ENCODE assay signal across 2 cellular contexts in the genomic region with DNA sequence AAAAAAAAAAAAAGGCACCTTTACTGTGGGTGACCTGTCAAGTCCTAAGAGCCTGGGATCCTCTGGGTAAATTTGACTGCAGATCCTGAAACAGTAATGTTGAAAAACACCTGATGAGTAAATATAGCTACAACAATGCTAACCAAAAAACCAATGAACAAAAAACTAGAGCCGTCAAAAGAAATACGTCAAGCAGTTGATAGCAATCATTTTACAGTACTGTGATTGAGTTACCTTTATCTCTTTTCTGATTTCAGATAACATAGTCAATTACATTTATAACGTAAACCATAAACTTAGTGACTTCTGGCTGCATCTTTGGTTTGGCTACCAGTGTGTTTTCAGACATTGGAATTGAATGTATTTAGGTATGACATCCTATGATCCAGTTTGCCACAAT.
TF ChIP-seq lines count a peak whose summit lies in the region.

No MANE protein-coding gene starts in this region.

TF ChIP-seq in SK-N-SH, 30 proteins besides CTCF, POLR2A, EP300 and RAD21:
- TF ChIP-seq YY1 (IDR thresholded peaks at IDR 0.05; ENCODE audit: low read depth) (no peak), GATA2 (CRISPR knock-in tag; IDR thresholded peaks at IDR 0.05) (peak; percentile 63)
- TF ChIP-seq, protein P1, sequence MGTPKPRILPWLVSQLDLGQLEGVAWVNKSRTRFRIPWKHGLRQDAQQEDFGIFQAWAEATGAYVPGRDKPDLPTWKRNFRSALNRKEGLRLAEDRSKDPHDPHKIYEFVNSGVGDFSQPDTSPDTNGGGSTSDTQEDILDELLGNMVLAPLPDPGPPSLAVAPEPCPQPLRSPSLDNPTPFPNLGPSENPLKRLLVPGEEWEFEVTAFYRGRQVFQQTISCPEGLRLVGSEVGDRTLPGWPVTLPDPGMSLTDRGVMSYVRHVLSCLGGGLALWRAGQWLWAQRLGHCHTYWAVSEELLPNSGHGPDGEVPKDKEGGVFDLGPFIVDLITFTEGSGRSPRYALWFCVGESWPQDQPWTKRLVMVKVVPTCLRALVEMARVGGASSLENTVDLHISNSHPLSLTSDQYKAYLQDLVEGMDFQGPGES (IDR thresholded peaks at IDR 0.05; ENCODE audit: low read depth, low read length), result no peak

TF ChIP-seq in SK-N-SH treated with all-trans-retinoic acid at 6 μM for 48 hours, 23 proteins besides CTCF, POLR2A, EP300 and RAD21:
- no peak; the same call in 1 of the 2 replicates for TF ChIP-seq TCF4 (CRISPR knock-in tag; IDR thresholded peaks at IDR 0.05; ENCODE audit: borderline replicate concordance)
- TF ChIP-seq TOX (CRISPR knock-in tag; IDR thresholded peaks at IDR 0.05; ENCODE audit: borderline replicate concordance), result no peak
- TF ChIP-seq ARNTL (CRISPR knock-in tag; IDR thresholded peaks at IDR 0.05; ENCODE audit: borderline replicate concordance, low read depth), result no peak
- no peak for TF ChIP-seq ZC3H10 (CRISPR knock-in tag; IDR thresholded peaks at IDR 0.05)
- TF ChIP-seq ZFP3 (CRISPR knock-in tag; IDR thresholded peaks at IDR 0.05), result no peak
- no peak for TF ChIP-seq BACH2 (CRISPR knock-in tag; IDR thresholded peaks at IDR 0.05; ENCODE audit: borderline replicate concordance)
- no peak for TF ChIP-seq PPARA (CRISPR knock-in tag; IDR thresholded peaks at IDR 0.05; ENCODE audit: borderline replicate concordance)
- no peak for TF ChIP-seq OSR1 (CRISPR knock-in tag; IDR thresholded peaks at IDR 0.05)
- TF ChIP-seq ESRRG (CRISPR knock-in tag; IDR thresholded peaks at IDR 0.05), result no peak
- TF ChIP-seq RARB (CRISPR knock-in tag; IDR thresholded peaks at IDR 0.05), result no peak
- TF ChIP-seq ISL1 (CRISPR knock-in tag; IDR thresholded peaks at IDR 0.05), result no peak
- no peak for TF ChIP-seq SNAI2 (CRISPR knock-in tag; IDR thresholded peaks at IDR 0.05)
- TF ChIP-seq ZNF565 (CRISPR knock-in tag; conservative IDR thresholded peaks at IDR 0.05; ENCODE audit: low read depth), result no peak
- no peak for TF ChIP-seq ZFP30 (CRISPR knock-in tag; IDR thresholded peaks at IDR 0.05)
- TF ChIP-seq ZNF70 (CRISPR knock-in tag; IDR thresholded peaks at IDR 0.05), result no peak
- TF ChIP-seq, protein P2, sequence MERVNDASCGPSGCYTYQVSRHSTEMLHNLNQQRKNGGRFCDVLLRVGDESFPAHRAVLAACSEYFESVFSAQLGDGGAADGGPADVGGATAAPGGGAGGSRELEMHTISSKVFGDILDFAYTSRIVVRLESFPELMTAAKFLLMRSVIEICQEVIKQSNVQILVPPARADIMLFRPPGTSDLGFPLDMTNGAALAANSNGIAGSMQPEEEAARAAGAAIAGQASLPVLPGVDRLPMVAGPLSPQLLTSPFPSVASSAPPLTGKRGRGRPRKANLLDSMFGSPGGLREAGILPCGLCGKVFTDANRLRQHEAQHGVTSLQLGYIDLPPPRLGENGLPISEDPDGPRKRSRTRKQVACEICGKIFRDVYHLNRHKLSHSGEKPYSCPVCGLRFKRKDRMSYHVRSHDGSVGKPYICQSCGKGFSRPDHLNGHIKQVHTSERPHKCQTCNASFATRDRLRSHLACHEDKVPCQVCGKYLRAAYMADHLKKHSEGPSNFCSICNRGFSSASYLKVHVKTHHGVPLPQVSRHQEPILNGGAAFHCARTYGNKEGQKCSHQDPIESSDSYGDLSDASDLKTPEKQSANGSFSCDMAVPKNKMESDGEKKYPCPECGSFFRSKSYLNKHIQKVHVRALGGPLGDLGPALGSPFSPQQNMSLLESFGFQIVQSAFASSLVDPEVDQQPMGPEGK (CRISPR knock-in tag; IDR thresholded peaks at IDR 0.05; ENCODE audit: borderline replicate concordance), result no peak
- no peak for TF ChIP-seq ZNF8 (CRISPR knock-in tag; IDR thresholded peaks at IDR 0.05)
